ENCODE assay signal across 13 cellular contexts in the genomic region with DNA sequence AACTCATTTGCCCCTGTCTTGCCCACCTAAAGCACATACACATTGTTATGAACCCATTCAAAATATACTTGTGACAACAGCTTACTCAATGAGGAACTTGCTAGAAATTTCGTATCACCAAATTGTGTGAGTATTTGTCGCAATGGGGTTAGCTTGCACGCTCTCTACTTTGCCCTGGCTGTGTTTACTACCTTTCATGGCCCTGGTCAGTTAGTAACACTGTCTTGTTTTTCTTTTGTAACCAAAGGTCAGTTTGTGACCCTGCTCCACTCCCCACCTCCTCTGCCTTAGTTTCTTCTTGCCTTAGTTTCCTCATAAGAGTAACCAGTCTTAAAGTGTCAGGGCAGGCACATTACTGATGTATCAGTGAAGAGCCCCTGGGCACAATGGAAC.
DNase-seq lines count a peak whose midpoint lies in the region; ATAC-seq and TF ChIP-seq lines count a peak whose summit lies in the region.
"Had no signal": no experiment of that assay in that cellular context is flagged by ENCODE, and none has a peak within 500 bp of the region (broad histone marks: within the 10 kb centered on the region; RNA-seq: fewer than 3 reads in every experiment).

No MANE protein-coding gene starts in this region.

- H3K27ac ChIP-seq in ACC112 (ENCODE audit: low read depth, low read length) (no peak overlapping the region), GM23338 (ENCODE audit: low read depth) (no peak overlapping the region), breast epithelium (peak overlapping the region; percentile 75 to 77)

- H2AFZ ChIP-seq in ACC112 (ENCODE audit: low read length, unreplicated experiment) (peak overlapping the region; percentile 20), GM23338 (peak overlapping the region; percentile 79; the same call in 1 of the 2 replicates)

- H3F3A ChIP-seq in GM23338 (replicated peaks; ENCODE audit: low read depth) = no peaks in the 10 kb centered on the region

- no peaks in the 10 kb centered on the region for H3K79me2 ChIP-seq in ACC112 (ENCODE audit: control insufficient read depth, insufficient read depth, low read length, unreplicated experiment)
- H3K79me2 ChIP-seq in GM23338 (replicated peaks; ENCODE audit: insufficient read depth) = no peaks in the 10 kb centered on the region

- peaks cover 27% of the 10 kb centered on the region for H3K4me1 ChIP-seq in ACC112 (ENCODE audit: control insufficient read depth, insufficient read depth, low read length, unreplicated experiment)
- H3K4me1 ChIP-seq in GM23338 (ENCODE audit: insufficient read depth) = no peaks in the 10 kb centered on the region
- peaks cover 0 to 4% of the 10 kb centered on the region in 2 donors for H3K4me1 ChIP-seq in breast epithelium

- no peaks in the 10 kb centered on the region for H3K9me3 Mint-ChIP-seq in GM23338
- H3K9me3 Mint-ChIP-seq in natural killer cell treated with Interleukin-12 subunit alpha and Interleukin-12 subunit beta and Interleukin-15 and Interleukin-18, amount 100 ng/mL, for 72 hours = no peaks in the 10 kb centered on the region
- H3K9me3 Mint-ChIP-seq: CD8-positive, alpha-beta memory T cell had no signal

- no peaks in the 10 kb centered on the region for H3K9me2 ChIP-seq in GM23338 (ENCODE audit: insufficient read depth)

- intact Hi-C loops in breast epithelium (cut with DNase I; ENCODE audit: low total_unique reads) = no loop called here

- H3K9me3 ChIP-seq in breast epithelium = no peaks in the 10 kb centered on the region
- H3K9me3 ChIP-seq: gastroesophageal sphincter had no signal

- ATAC-seq in GM23338 (no peak), GM18868 (IDR thresholded peaks at IDR 0.05; ENCODE audit: unreplicated experiment) (no peak), HG02852 (IDR thresholded peaks at IDR 0.05; ENCODE audit: unreplicated experiment) (no peak)
- no peak for ATAC-seq in natural killer cell treated with Interleukin-12 subunit alpha and Interleukin-12 subunit beta and Interleukin-15 and Interleukin-18, amount 100 ng/mL, for 72 hours
- ATAC-seq: gastroesophageal sphincter had no signal

- H3K27ac Mint-ChIP-seq in GM23338 = no peak overlapping the region; the same call in 1 of the 2 replicates
- H3K27ac Mint-ChIP-seq in natural killer cell treated with Interleukin-12 subunit alpha and Interleukin-12 subunit beta and Interleukin-15 and Interleukin-18, amount 100 ng/mL, for 72 hours = peak overlapping the region; percentile 15 to 43

- no peaks in the 10 kb centered on the region for H3K36me3 Mint-ChIP-seq in GM23338 (ENCODE audit: low read depth)
- no peaks in the 10 kb centered on the region for H3K36me3 Mint-ChIP-seq in natural killer cell treated with Interleukin-12 subunit alpha and Interleukin-12 subunit beta and Interleukin-15 and Interleukin-18, amount 100 ng/mL, for 72 hours
- H3K36me3 Mint-ChIP-seq: CD8-positive, alpha-beta memory T cell had no signal

- H3K36me3 ChIP-seq in ACC112 (ENCODE audit: insufficient read depth, low read length) (no peaks in the 10 kb centered on the region), GM23338 (ENCODE audit: insufficient read depth) (no peaks in the 10 kb centered on the region), breast epithelium (no peaks in the 10 kb centered on the region)
- H3K36me3 ChIP-seq: gastroesophageal sphincter had no signal

- H3K27me3 Mint-ChIP-seq in GM23338 (ENCODE audit: insufficient read depth, low read depth, poor library complexity) = no peaks in the 10 kb centered on the region
- no peaks in the 10 kb centered on the region for H3K27me3 Mint-ChIP-seq in natural killer cell treated with Interleukin-12 subunit alpha and Interleukin-12 subunit beta and Interleukin-15 and Interleukin-18, amount 100 ng/mL, for 72 hours
- H3K27me3 Mint-ChIP-seq: CD8-positive, alpha-beta memory T cell had no signal

- H3K27me3 ChIP-seq in ACC112 (ENCODE audit: insufficient read depth, low read length) = no peaks in the 10 kb centered on the region
- no peaks in the 10 kb centered on the region for H3K27me3 ChIP-seq in GM23338 (ENCODE audit: insufficient read depth)
- H3K27me3 ChIP-seq in breast epithelium = no peaks in the 10 kb centered on the region
- H3K27me3 ChIP-seq: gastroesophageal sphincter had no signal

- no peaks in the 10 kb centered on the region; the same call in 2 of the 3 replicates for H3K4me1 Mint-ChIP-seq in GM23338
- peaks cover 20 to 28% of the 10 kb centered on the region in 2 donors for H3K4me1 Mint-ChIP-seq in natural killer cell treated with Interleukin-12 subunit alpha and Interleukin-12 subunit beta and Interleukin-15 and Interleukin-18, amount 100 ng/mL, for 72 hours (ENCODE audit: low read depth in 2 of 2)

- H3K4me2 ChIP-seq in GM23338 = no peak overlapping the region

- TF ChIP-seq POLR2A in breast epithelium (IDR thresholded peaks at IDR 0.05) = no peak

- H3K4me3 ChIP-seq in ACC112 (ENCODE audit: low read depth, low read length) (no peak overlapping the region), GM23338 (no peak overlapping the region), breast epithelium (no peak overlapping the region)
- H3K4me3 ChIP-seq: gastroesophageal sphincter, lung had no signal

- no peaks in the 10 kb centered on the region for H4K20me1 ChIP-seq in GM23338 (replicated peaks; ENCODE audit: insufficient read depth)

- DNase-seq in GM23338 (ENCODE audit: low spot score) = no peak
- no peak for DNase-seq in breast epithelium (ENCODE audit: low spot score in 2 of 2)
- DNase-seq in natural killer cell treated with Interleukin-12 subunit alpha and Interleukin-12 subunit beta and Interleukin-15 and Interleukin-18, amount 100 ng/mL, for 72 hours (ENCODE audit: low spot score) = no peak
- DNase-seq in GM10248 (ENCODE audit: extremely low spot score) = no peak
- DNase-seq in activated T-cell treated with anti-CD3 and anti-CD28 coated beads, Interleukin-2, amount 50 U/mL, for 48 hours = no peak
- DNase-seq: activated naive CD4-positive, alpha-beta T cell treated with Interleukin-2 at 50 U/mL for 16 hours; CD8-positive, alpha-beta memory T cell; OCI-M1 had no signal

- CTCF ChIA-PET in GM10248 (lab: Yijun Ruan, JAX) = interaction anchor here (1.1 to 4.4 kb wide), 5 partner anchors 9 to 967 kb away, joined by 4 to 37 read pairs (median 5); no protein-coding TSS in a partner anchor

- TF ChIP-seq CTCF in GM23338 (conservative IDR thresholded peaks at IDR 0.05; ENCODE audit: low read depth in 2 of 2) = no peak
- no peak for TF ChIP-seq CTCF in breast epithelium (IDR thresholded peaks at IDR 0.05)
- TF ChIP-seq CTCF in GM10248 (IDR thresholded peaks at IDR 0.05; ENCODE audit: control extremely low read depth, extremely low read depth, low read depth, missing control alignments) = no peak

- H3K4me3 Mint-ChIP-seq in GM23338 = no peak overlapping the region
- peak overlapping the region; percentile 13 for H3K4me3 Mint-ChIP-seq in natural killer cell treated with Interleukin-12 subunit alpha and Interleukin-12 subunit beta and Interleukin-15 and Interleukin-18, amount 100 ng/mL, for 72 hours

- POLR2A ChIA-PET in GM10248 (lab: Yijun Ruan, JAX) = no interaction called here

TF ChIP-seq in GM23338, 12 proteins besides CTCF, POLR2A, EP300 and RAD21:
- TF ChIP-seq STAT1 (IDR thresholded peaks at IDR 0.05; ENCODE audit: unreplicated experiment) (no peak), CREB1 (CRISPR knock-in tag; IDR thresholded peaks at IDR 0.05; ENCODE audit: low read depth) (no peak), EZH2phosphoT487 (IDR thresholded peaks at IDR 0.05; ENCODE audit: unreplicated experiment) (no peak), ZNF114 (CRISPR knock-in tag; IDR thresholded peaks at IDR 0.05) (no peak), ZNF331 (CRISPR knock-in tag; IDR thresholded peaks at IDR 0.05; ENCODE audit: low read depth) (no peak), EZH2 (IDR thresholded peaks at IDR 0.05; ENCODE audit: low read depth, unreplicated experiment) (no peak)
- TF ChIP-seq, protein P1, sequence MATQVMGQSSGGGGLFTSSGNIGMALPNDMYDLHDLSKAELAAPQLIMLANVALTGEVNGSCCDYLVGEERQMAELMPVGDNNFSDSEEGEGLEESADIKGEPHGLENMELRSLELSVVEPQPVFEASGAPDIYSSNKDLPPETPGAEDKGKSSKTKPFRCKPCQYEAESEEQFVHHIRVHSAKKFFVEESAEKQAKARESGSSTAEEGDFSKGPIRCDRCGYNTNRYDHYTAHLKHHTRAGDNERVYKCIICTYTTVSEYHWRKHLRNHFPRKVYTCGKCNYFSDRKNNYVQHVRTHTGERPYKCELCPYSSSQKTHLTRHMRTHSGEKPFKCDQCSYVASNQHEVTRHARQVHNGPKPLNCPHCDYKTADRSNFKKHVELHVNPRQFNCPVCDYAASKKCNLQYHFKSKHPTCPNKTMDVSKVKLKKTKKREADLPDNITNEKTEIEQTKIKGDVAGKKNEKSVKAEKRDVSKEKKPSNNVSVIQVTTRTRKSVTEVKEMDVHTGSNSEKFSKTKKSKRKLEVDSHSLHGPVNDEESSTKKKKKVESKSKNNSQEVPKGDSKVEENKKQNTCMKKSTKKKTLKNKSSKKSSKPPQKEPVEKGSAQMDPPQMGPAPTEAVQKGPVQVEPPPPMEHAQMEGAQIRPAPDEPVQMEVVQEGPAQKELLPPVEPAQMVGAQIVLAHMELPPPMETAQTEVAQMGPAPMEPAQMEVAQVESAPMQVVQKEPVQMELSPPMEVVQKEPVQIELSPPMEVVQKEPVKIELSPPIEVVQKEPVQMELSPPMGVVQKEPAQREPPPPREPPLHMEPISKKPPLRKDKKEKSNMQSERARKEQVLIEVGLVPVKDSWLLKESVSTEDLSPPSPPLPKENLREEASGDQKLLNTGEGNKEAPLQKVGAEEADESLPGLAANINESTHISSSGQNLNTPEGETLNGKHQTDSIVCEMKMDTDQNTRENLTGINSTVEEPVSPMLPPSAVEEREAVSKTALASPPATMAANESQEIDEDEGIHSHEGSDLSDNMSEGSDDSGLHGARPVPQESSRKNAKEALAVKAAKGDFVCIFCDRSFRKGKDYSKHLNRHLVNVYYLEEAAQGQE (IDR thresholded peaks at IDR 0.05; ENCODE audit: unreplicated experiment) = no peak
- TF ChIP-seq, protein P2, sequence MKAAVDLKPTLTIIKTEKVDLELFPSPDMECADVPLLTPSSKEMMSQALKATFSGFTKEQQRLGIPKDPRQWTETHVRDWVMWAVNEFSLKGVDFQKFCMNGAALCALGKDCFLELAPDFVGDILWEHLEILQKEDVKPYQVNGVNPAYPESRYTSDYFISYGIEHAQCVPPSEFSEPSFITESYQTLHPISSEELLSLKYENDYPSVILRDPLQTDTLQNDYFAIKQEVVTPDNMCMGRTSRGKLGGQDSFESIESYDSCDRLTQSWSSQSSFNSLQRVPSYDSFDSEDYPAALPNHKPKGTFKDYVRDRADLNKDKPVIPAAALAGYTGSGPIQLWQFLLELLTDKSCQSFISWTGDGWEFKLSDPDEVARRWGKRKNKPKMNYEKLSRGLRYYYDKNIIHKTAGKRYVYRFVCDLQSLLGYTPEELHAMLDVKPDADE (IDR thresholded peaks at IDR 0.05) = no peak

Comparison
In these comparisons a context has a peak if more than half of its experiments do, and no peak if none do; other contexts are left out.
1. H3K27ac ChIP-seq: peak in breast epithelium (2 of 2); none in ACC112 (single experiment) and GM23338 (single experiment).